Comparison of ENCODE assay signal across 24 cellular contexts in the genomic region with DNA sequence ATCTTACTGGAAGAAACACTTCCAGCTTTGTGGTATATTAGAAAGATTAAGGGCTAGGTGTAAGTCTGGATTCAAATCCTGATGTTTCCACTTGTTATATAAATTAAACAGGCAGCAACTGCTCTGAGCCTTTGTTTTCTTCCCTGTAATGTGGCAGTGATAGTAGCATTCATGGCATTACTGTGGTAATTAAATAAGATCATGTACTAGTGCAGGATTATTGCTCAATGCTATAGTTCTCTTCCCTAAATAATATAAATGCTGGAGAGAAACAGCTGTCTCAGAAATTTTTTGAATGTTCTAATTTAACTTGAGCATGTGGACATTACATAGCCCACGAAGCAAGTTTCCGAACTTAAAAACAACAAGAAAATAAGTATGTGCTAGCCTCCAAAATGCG. TPM values are rescaled to one million over a fixed set of nuclear protein-coding genes. Genes with fewer than 3 reads are reported as not detected.
DNase-seq lines count a peak whose midpoint lies in the region; ATAC-seq, FAIRE-seq and TF ChIP-seq lines count a peak whose summit lies in the region.
"Had no signal": no experiment of that assay in that cellular context is flagged by ENCODE, and none has a peak within 500 bp of the region (broad histone marks: within the 10 kb centered on the region; RNA-seq: fewer than 3 reads in every experiment).

No MANE protein-coding gene starts in this region.

- no peaks in the 10 kb centered on the region for H3K4me1 ChIP-seq in MM.1S (ENCODE audit: low read length)

- no peaks in the 10 kb centered on the region for H3K36me3 ChIP-seq in MM.1S (replicated peaks; ENCODE audit: insufficient read depth, low read length)

- TF ChIP-seq CTCF in D721Med (IDR thresholded peaks at IDR 0.05; ENCODE audit: insufficient read depth, missing control alignments) (no peak), MM.1S (IDR thresholded peaks at IDR 0.05; ENCODE audit: low read length) (no peak)

- peaks cover 7% of the 10 kb centered on the region; the same call in 1 of the 2 replicates for H3K79me2 ChIP-seq in MM.1S (ENCODE audit: low read length)

- no peaks in the 10 kb centered on the region for H4K20me1 ChIP-seq in MM.1S (ENCODE audit: insufficient read depth, low read length)

- ATAC-seq in T-helper 17 cell (no peak), HG03095 (IDR thresholded peaks at IDR 0.05; ENCODE audit: unreplicated experiment) (no peak)
- no peak for ATAC-seq in stimulated activated naive CD8-positive, alpha-beta T cell treated with anti-CD3 and anti-CD28 coated beads, Interleukin-15, amount 100 ng/mL, for 72 hours
- ATAC-seq: A549, GM12878 had no signal

- no peaks in the 10 kb centered on the region for H3K9me2 ChIP-seq in MM.1S (replicated peaks; ENCODE audit: insufficient read depth, low read length)

- DNase-seq in D721Med (ENCODE audit: insufficient read length, low spot score) = no peak
- DNase-seq in T-helper 17 cell = no peak
- peak; percentile 14 for DNase-seq in fibroblast of gingiva (ENCODE audit: low read depth)
- DNase-seq in renal cortical epithelial cell (ENCODE audit: low read depth) = peak; percentile 25
- no peak for DNase-seq in stimulated activated naive CD8-positive, alpha-beta T cell treated with anti-CD3 and anti-CD28 coated beads, Interleukin-15, amount 100 ng/mL, for 72 hours
- DNase-seq in MM.1S = no peak
- no peak for DNase-seq in activated naive CD4-positive, alpha-beta T cell treated with anti-CD3 and anti-CD28 coated beads, Interleukin-2, amount 10 ng/mL, durations not matched to agents 7 days and 5 days
- DNase-seq: 8988T; ACHN; C1 segment of cervical spinal cord; Calu3; CD4-positive, alpha-beta memory T cell; COR-L47; DMS79; EL; GDM1; GM23248; H7; HCEC 1CT had no signal

- H3K27ac ChIP-seq in MM.1S (ENCODE audit: low read length) = no peak overlapping the region
- H3K27ac ChIP-seq: A549, GM23248 had no signal

- peaks cover 18% of the 10 kb centered on the region for H3K4me1 Mint-ChIP-seq in T-helper 17 cell
- H3K4me1 Mint-ChIP-seq in stimulated activated naive CD8-positive, alpha-beta T cell treated with anti-CD3 and anti-CD28 coated beads, Interleukin-15, amount 100 ng/mL, for 72 hours = peaks cover 32% of the 10 kb centered on the region
- peaks cover 4% of the 10 kb centered on the region for H3K4me1 Mint-ChIP-seq in activated naive CD4-positive, alpha-beta T cell treated with anti-CD3 and anti-CD28 coated beads, Interleukin-2, amount 10 ng/mL, durations not matched to agents 7 days and 5 days

- H3K36me3 Mint-ChIP-seq in T-helper 17 cell (ENCODE audit: low read depth) = peaks cover 3% of the 10 kb centered on the region
- H3K36me3 Mint-ChIP-seq in activated naive CD4-positive, alpha-beta T cell treated with anti-CD3 and anti-CD28 coated beads, Interleukin-2, amount 10 ng/mL, durations not matched to agents 7 days and 5 days = no peaks in the 10 kb centered on the region

- peak; percentile 16 for FAIRE-seq in D721Med (lab: Jason Lieb, UNC)
- FAIRE-seq: A549, GM12878, GM19239, H1 had no signal

- H3K9me3 ChIP-seq in T-helper 17 cell (ENCODE audit: control insufficient read depth, low read length, poor library complexity, severe bottlenecking) (no peaks in the 10 kb centered on the region), MM.1S (replicated peaks; ENCODE audit: insufficient read depth, low read length) (no peaks in the 10 kb centered on the region)
- H3K9me3 ChIP-seq: A549 had no signal

- CTCF ChIA-PET in activated naive CD4-positive, alpha-beta T cell treated with anti-CD3 and anti-CD28 coated beads, Interleukin-2, amount 10 ng/mL, durations not matched to agents 7 days and 5 days (lab: Charles Lee) = interaction anchor here (1.1 kb wide), 1 partner anchor 82 kb away, joined by 4 read pairs; the partner anchor contains the start of genes IRAK4 and PUS7L

- no peaks in the 10 kb centered on the region; the same call in 1 of the 2 replicates for H3F3A ChIP-seq in MM.1S (ENCODE audit: insufficient read depth, low read length)

- H3K4me2 ChIP-seq in MM.1S (ENCODE audit: low read depth, low read length) = no peak overlapping the region
- H3K4me2 ChIP-seq: A549 had no signal

- H3K9me3 Mint-ChIP-seq in stimulated activated naive CD8-positive, alpha-beta T cell treated with anti-CD3 and anti-CD28 coated beads, Interleukin-15, amount 100 ng/mL, for 72 hours = no peaks in the 10 kb centered on the region
- H3K9me3 Mint-ChIP-seq in activated naive CD4-positive, alpha-beta T cell treated with anti-CD3 and anti-CD28 coated beads, Interleukin-2, amount 10 ng/mL, durations not matched to agents 7 days and 5 days = no peaks in the 10 kb centered on the region
- H3K9me3 Mint-ChIP-seq: CD4-positive, alpha-beta memory T cell had no signal

- no peaks in the 10 kb centered on the region for H3K27me3 ChIP-seq in MM.1S (replicated peaks; ENCODE audit: insufficient read depth, low read length)

- H3K27me3 Mint-ChIP-seq in T-helper 17 cell = no peaks in the 10 kb centered on the region
- H3K27me3 Mint-ChIP-seq in stimulated activated naive CD8-positive, alpha-beta T cell treated with anti-CD3 and anti-CD28 coated beads, Interleukin-15, amount 100 ng/mL, for 72 hours = no peaks in the 10 kb centered on the region
- H3K27me3 Mint-ChIP-seq in activated naive CD4-positive, alpha-beta T cell treated with anti-CD3 and anti-CD28 coated beads, Interleukin-2, amount 10 ng/mL, durations not matched to agents 7 days and 5 days = no peaks in the 10 kb centered on the region
- H3K27me3 Mint-ChIP-seq: CD4-positive, alpha-beta memory T cell had no signal

- peak overlapping the region; percentile 2 for H3K27ac Mint-ChIP-seq in T-helper 17 cell
- no peak overlapping the region for H3K27ac Mint-ChIP-seq in stimulated activated naive CD8-positive, alpha-beta T cell treated with anti-CD3 and anti-CD28 coated beads, Interleukin-15, amount 100 ng/mL, for 72 hours
- no peak overlapping the region for H3K27ac Mint-ChIP-seq in activated naive CD4-positive, alpha-beta T cell treated with anti-CD3 and anti-CD28 coated beads, Interleukin-2, amount 10 ng/mL, durations not matched to agents 7 days and 5 days
- H3K27ac Mint-ChIP-seq: CD4-positive, alpha-beta memory T cell had no signal

- no peak overlapping the region for H3K9ac ChIP-seq in MM.1S (ENCODE audit: low read length)
- H3K9ac ChIP-seq: GM23248 had no signal

- no peak overlapping the region for H2AFZ ChIP-seq in MM.1S (ENCODE audit: low read length)
- H2AFZ ChIP-seq: GM23248 had no signal

- H3K4me3 Mint-ChIP-seq in T-helper 17 cell = no peak overlapping the region
- no peak overlapping the region for H3K4me3 Mint-ChIP-seq in stimulated activated naive CD8-positive, alpha-beta T cell treated with anti-CD3 and anti-CD28 coated beads, Interleukin-15, amount 100 ng/mL, for 72 hours
- H3K4me3 Mint-ChIP-seq in activated naive CD4-positive, alpha-beta T cell treated with anti-CD3 and anti-CD28 coated beads, Interleukin-2, amount 10 ng/mL, durations not matched to agents 7 days and 5 days = no peak overlapping the region
- H3K4me3 Mint-ChIP-seq: CD4-positive, alpha-beta memory T cell had no signal

- no peak overlapping the region for H3K4me3 ChIP-seq in MM.1S (ENCODE audit: low read length)
- H3K4me3 ChIP-seq: A549, GM12878, GM23248 had no signal

RNA-seq across cellular contexts. Expression of gene TMEM117, which starts 5.4 kb away (rescaled TPM):
- 1 to 10 TPM; 5.8 to 6.5 TPM for total RNA-seq in T-helper 17 cell
- total RNA-seq in renal cortical epithelial cell = 8.0 and 20.6 TPM in 2 replicates

RNA-seq across cellular contexts. Expression of gene TWF1, which starts 35.1 kb away (rescaled TPM):
- 10 to 100 TPM; 46.4 to 60.7 TPM for total RNA-seq in T-helper 17 cell
- total RNA-seq in renal cortical epithelial cell = 155 and 335 TPM in 2 replicates

Comparison
In these comparisons a context has a peak if more than half of its experiments do, and no peak if none do; other contexts are left out.
1. DNase-seq: peak in fibroblast of gingiva (single experiment) and renal cortical epithelial cell (single experiment); none in D721Med (single experiment), T-helper 17 cell (0 of 3), stimulated activated naive CD8-positive, alpha-beta T cell treated with anti-CD3 and anti-CD28 coated beads, Interleukin-15, amount 100 ng/mL, for 72 hours (0 of 2), MM.1S (single experiment) and activated naive CD4-positive, alpha-beta T cell treated with anti-CD3 and anti-CD28 coated beads, Interleukin-2, amount 10 ng/mL, durations not matched to agents 7 days and 5 days (single experiment).